ENCODE assay signal across 1 cellular context in the genomic region with DNA sequence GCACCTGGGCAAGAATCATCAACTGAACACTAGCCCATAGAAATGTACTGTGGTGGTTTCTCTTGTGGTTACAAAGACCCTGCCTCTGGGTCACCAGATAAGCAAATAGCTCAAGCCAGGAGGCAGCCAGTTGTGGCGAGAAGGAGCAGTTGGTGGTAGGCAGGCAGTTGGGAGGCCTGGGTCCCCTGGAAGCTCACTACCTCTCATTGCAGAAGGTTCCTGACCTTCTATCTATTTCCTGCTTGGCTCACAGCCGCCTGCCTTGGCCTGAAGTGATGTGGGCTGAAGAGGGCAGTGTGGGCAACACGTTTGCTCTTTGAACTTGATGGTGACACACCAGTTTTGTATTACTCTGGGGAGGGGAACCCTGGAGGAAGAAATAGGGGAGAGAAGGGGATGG.
A peak's percentile ranks its signal among the peaks of the same experiment; 100 is the strongest.
TF ChIP-seq lines count a peak whose summit lies in the region.

No MANE protein-coding gene starts in this region.

TF ChIP-seq in HepG2, 621 proteins besides CTCF, POLR2A, EP300 and RAD21 (continued from another document and continues in another):
- TF ChIP-seq, protein P1, sequence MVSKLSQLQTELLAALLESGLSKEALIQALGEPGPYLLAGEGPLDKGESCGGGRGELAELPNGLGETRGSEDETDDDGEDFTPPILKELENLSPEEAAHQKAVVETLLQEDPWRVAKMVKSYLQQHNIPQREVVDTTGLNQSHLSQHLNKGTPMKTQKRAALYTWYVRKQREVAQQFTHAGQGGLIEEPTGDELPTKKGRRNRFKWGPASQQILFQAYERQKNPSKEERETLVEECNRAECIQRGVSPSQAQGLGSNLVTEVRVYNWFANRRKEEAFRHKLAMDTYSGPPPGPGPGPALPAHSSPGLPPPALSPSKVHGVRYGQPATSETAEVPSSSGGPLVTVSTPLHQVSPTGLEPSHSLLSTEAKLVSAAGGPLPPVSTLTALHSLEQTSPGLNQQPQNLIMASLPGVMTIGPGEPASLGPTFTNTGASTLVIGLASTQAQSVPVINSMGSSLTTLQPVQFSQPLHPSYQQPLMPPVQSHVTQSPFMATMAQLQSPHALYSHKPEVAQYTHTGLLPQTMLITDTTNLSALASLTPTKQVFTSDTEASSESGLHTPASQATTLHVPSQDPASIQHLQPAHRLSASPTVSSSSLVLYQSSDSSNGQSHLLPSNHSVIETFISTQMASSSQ (IDR thresholded peaks at IDR 0.05; ENCODE audit: low read depth), result no peak
- TF ChIP-seq, protein P1 (CRISPR knock-in tag; IDR thresholded peaks at IDR 0.05; ENCODE audit: borderline replicate concordance), result no peak
- TF ChIP-seq PAX8 (CRISPR knock-in tag; IDR thresholded peaks at IDR 0.05; ENCODE audit: borderline replicate concordance) (no peak), SRF (IDR thresholded peaks at IDR 0.05; ENCODE audit: low read depth, low read length) (no peak), ZNF143 (CRISPR knock-in tag; IDR thresholded peaks at IDR 0.05) (no peak), ZKSCAN1 (IDR thresholded peaks at IDR 0.05; ENCODE audit: low read length) (no peak), ZNF782 (CRISPR knock-in tag; IDR thresholded peaks at IDR 0.05; ENCODE audit: borderline replicate concordance) (no peak), ZNF652 (CRISPR knock-in tag; IDR thresholded peaks at IDR 0.05; ENCODE audit: borderline replicate concordance, low read depth) (peak; percentile 69; the same call in 1 of the 2 replicates), ZNF703 (CRISPR knock-in tag; IDR thresholded peaks at IDR 0.05; ENCODE audit: borderline replicate concordance) (no peak), ZFP36 (IDR thresholded peaks at IDR 0.05; ENCODE audit: borderline replicate concordance, low read depth, low read length, partially characterized antibody) (no peak), ZNF850 (CRISPR knock-in tag; conservative IDR thresholded peaks at IDR 0.05) (no peak), NCOA2 (CRISPR knock-in tag; IDR thresholded peaks at IDR 0.05) (no peak), ELF3 (CRISPR knock-in tag; IDR thresholded peaks at IDR 0.05) (peak; percentile 92), TP53 (CRISPR knock-in tag; conservative IDR thresholded peaks at IDR 0.05) (no peak), GABPB1 (CRISPR knock-in tag; IDR thresholded peaks at IDR 0.05) (no peak), RXRA (CRISPR knock-in tag; IDR thresholded peaks at IDR 0.05) (peak; percentile 42; the same call in 1 of the 2 replicates), ZNF251 (CRISPR knock-in tag; IDR thresholded peaks at IDR 0.05) (no peak), ZNF326 (CRISPR knock-in tag; IDR thresholded peaks at IDR 0.05; ENCODE audit: borderline replicate concordance) (no peak), BORCS8-MEF2B (CRISPR knock-in tag; IDR thresholded peaks at IDR 0.05) (0 out of 2 replicates have a peak, but pooled peaks have one; percentile 22)
- TF ChIP-seq, protein P2, sequence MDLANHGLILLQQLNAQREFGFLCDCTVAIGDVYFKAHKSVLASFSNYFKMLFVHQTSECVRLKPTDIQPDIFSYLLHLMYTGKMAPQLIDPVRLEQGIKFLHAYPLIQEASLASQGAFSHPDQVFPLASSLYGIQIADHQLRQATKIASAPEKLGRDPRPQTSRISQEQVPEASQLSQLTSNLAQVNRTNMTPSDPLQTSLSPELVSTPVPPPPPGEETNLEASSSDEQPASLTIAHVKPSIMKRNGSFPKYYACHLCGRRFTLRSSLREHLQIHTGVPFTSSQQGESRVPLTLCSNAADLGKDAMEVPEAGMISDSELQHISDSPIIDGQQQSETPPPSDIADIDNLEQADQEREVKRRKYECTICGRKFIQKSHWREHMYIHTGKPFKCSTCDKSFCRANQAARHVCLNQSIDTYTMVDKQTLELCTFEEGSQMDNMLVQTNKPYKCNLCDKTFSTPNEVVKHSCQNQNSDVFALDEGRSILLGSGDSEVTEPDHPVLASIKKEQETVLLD (CRISPR knock-in tag; IDR thresholded peaks at IDR 0.05; ENCODE audit: low read depth), result no peak
- TF ChIP-seq, protein P3, sequence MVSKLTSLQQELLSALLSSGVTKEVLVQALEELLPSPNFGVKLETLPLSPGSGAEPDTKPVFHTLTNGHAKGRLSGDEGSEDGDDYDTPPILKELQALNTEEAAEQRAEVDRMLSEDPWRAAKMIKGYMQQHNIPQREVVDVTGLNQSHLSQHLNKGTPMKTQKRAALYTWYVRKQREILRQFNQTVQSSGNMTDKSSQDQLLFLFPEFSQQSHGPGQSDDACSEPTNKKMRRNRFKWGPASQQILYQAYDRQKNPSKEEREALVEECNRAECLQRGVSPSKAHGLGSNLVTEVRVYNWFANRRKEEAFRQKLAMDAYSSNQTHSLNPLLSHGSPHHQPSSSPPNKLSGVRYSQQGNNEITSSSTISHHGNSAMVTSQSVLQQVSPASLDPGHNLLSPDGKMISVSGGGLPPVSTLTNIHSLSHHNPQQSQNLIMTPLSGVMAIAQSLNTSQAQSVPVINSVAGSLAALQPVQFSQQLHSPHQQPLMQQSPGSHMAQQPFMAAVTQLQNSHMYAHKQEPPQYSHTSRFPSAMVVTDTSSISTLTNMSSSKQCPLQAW (CRISPR knock-in tag; IDR thresholded peaks at IDR 0.05), result peak; percentile 58
- TF ChIP-seq, protein P4, sequence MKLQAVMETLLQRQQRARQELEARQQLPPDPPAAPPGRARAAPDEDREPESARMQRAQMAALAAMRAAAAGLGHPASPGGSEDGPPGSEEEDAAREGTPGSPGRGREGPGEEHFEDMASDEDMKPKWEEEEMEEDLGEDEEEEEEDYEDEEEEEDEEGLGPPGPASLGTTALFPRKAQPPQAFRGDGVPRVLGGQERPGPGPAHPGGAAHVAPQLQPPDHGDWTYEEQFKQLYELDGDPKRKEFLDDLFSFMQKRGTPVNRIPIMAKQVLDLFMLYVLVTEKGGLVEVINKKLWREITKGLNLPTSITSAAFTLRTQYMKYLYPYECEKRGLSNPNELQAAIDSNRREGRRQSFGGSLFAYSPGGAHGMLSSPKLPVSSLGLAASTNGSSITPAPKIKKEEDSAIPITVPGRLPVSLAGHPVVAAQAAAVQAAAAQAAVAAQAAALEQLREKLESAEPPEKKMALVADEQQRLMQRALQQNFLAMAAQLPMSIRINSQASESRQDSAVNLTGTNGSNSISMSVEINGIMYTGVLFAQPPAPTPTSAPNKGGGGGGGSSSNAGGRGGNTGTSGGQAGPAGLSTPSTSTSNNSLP (IDR thresholded peaks at IDR 0.05; ENCODE audit: low read depth, low read length), result no peak
- TF ChIP-seq, protein P5, sequence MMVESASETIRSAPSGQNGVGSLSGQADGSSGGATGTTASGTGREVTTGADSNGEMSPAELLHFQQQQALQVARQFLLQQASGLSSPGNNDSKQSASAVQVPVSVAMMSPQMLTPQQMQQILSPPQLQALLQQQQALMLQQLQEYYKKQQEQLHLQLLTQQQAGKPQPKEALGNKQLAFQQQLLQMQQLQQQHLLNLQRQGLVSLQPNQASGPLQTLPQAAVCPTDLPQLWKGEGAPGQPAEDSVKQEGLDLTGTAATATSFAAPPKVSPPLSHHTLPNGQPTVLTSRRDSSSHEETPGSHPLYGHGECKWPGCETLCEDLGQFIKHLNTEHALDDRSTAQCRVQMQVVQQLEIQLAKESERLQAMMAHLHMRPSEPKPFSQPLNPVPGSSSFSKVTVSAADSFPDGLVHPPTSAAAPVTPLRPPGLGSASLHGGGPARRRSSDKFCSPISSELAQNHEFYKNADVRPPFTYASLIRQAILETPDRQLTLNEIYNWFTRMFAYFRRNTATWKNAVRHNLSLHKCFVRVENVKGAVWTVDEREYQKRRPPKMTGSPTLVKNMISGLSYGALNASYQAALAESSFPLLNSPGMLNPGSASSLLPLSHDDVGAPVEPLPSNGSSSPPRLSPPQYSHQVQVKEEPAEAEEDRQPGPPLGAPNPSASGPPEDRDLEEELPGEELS (CRISPR knock-in tag; IDR thresholded peaks at IDR 0.05), result no peak
- TF ChIP-seq, protein P6, sequence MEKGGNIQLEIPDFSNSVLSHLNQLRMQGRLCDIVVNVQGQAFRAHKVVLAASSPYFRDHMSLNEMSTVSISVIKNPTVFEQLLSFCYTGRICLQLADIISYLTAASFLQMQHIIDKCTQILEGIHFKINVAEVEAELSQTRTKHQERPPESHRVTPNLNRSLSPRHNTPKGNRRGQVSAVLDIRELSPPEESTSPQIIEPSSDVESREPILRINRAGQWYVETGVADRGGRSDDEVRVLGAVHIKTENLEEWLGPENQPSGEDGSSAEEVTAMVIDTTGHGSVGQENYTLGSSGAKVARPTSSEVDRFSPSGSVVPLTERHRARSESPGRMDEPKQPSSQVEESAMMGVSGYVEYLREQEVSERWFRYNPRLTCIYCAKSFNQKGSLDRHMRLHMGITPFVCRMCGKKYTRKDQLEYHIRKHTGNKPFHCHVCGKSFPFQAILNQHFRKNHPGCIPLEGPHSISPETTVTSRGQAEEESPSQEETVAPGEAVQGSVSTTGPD (CRISPR knock-in tag; IDR thresholded peaks at IDR 0.05), result no peak
- TF ChIP-seq, protein P7, sequence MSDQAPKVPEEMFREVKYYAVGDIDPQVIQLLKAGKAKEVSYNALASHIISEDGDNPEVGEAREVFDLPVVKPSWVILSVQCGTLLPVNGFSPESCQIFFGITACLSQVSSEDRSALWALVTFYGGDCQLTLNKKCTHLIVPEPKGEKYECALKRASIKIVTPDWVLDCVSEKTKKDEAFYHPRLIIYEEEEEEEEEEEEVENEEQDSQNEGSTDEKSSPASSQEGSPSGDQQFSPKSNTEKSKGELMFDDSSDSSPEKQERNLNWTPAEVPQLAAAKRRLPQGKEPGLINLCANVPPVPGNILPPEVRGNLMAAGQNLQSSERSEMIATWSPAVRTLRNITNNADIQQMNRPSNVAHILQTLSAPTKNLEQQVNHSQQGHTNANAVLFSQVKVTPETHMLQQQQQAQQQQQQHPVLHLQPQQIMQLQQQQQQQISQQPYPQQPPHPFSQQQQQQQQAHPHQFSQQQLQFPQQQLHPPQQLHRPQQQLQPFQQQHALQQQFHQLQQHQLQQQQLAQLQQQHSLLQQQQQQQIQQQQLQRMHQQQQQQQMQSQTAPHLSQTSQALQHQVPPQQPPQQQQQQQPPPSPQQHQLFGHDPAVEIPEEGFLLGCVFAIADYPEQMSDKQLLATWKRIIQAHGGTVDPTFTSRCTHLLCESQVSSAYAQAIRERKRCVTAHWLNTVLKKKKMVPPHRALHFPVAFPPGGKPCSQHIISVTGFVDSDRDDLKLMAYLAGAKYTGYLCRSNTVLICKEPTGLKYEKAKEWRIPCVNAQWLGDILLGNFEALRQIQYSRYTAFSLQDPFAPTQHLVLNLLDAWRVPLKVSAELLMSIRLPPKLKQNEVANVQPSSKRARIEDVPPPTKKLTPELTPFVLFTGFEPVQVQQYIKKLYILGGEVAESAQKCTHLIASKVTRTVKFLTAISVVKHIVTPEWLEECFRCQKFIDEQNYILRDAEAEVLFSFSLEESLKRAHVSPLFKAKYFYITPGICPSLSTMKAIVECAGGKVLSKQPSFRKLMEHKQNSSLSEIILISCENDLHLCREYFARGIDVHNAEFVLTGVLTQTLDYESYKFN (CRISPR knock-in tag; conservative IDR thresholded peaks at IDR 0.05), result 0 out of 2 replicates have a peak, but pooled peaks have one; percentile 22
- TF ChIP-seq, protein P8, sequence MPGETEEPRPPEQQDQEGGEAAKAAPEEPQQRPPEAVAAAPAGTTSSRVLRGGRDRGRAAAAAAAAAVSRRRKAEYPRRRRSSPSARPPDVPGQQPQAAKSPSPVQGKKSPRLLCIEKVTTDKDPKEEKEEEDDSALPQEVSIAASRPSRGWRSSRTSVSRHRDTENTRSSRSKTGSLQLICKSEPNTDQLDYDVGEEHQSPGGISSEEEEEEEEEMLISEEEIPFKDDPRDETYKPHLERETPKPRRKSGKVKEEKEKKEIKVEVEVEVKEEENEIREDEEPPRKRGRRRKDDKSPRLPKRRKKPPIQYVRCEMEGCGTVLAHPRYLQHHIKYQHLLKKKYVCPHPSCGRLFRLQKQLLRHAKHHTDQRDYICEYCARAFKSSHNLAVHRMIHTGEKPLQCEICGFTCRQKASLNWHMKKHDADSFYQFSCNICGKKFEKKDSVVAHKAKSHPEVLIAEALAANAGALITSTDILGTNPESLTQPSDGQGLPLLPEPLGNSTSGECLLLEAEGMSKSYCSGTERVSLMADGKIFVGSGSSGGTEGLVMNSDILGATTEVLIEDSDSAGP (CRISPR knock-in tag; IDR thresholded peaks at IDR 0.05; ENCODE audit: borderline replicate concordance), result peak; percentile 55
- TF ChIP-seq, protein P9, sequence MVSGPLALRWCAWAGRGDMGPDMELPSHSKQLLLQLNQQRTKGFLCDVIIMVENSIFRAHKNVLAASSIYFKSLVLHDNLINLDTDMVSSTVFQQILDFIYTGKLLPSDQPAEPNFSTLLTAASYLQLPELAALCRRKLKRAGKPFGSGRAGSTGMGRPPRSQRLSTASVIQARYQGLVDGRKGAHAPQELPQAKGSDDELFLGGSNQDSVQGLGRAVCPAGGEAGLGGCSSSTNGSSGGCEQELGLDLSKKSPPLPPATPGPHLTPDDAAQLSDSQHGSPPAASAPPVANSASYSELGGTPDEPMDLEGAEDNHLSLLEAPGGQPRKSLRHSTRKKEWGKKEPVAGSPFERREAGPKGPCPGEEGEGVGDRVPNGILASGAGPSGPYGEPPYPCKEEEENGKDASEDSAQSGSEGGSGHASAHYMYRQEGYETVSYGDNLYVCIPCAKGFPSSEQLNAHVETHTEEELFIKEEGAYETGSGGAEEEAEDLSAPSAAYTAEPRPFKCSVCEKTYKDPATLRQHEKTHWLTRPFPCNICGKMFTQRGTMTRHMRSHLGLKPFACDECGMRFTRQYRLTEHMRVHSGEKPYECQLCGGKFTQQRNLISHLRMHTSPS (CRISPR knock-in tag; IDR thresholded peaks at IDR 0.05; ENCODE audit: low read depth), result no peak
